ENCODE assay signal across 9 cellular contexts in genomic region chr4:721261-722171, GRCh38. TPM values are rescaled to one million over a fixed set of nuclear protein-coding genes. Genes with fewer than 3 reads are reported as not detected.
A peak's percentile ranks its signal among the peaks of the same experiment; 100 is the strongest.
DNase-seq lines count a peak whose midpoint lies in the region; ATAC-seq and TF ChIP-seq lines count a peak whose summit lies in the region.
"Had no signal": no experiment of that assay in that cellular context is flagged by ENCODE, and none has a peak within 500 bp of the region (broad histone marks: within the 10 kb centered on the region; RNA-seq: fewer than 3 reads in every experiment).

No MANE protein-coding gene starts in this region.

- H3K27me3 ChIP-seq in colonic mucosa (no peaks in the 10 kb centered on the region), left lung (no peaks in the 10 kb centered on the region)

- H3K9me3 ChIP-seq in colonic mucosa (no peaks in the 10 kb centered on the region), left lung (no peaks in the 10 kb centered on the region)

- H3K4me3 ChIP-seq in colonic mucosa (no peak overlapping the region), left lung (no peak overlapping the region)

- no peak overlapping the region for H3K4me3 Mint-ChIP-seq in stimulated activated naive B cell treated with anti-CD40 and anti-IgM and Interleukin-4, amounts not matched to agents 10 μg/mL and 1 μg/mL and 100 μg/mL, for 72 hours

- H3K36me3 Mint-ChIP-seq in stimulated activated naive B cell treated with anti-CD40 and anti-IgM and Interleukin-4, amounts not matched to agents 10 μg/mL and 1 μg/mL and 100 μg/mL, for 72 hours = peaks cover 33 to 51% of the 10 kb centered on the region in 2 donors

- H3K9ac ChIP-seq in colonic mucosa (ENCODE audit: low read depth in 2 of 2, low read length in 2 of 2) = peak overlapping the region in 1 of 2 donors; percentile 21

- H3K36me3 ChIP-seq in colonic mucosa (no peaks in the 10 kb centered on the region), left lung (peaks cover 0 to 15% of the 10 kb centered on the region in 2 donors)

- peak; percentile 9 for ATAC-seq in left lung
- ATAC-seq in stimulated activated naive B cell treated with anti-CD40 and anti-IgM and Interleukin-4, amounts not matched to agents 10 μg/mL and 1 μg/mL and 100 μg/mL, for 72 hours (replicated peaks) = peak in 1 of 2 donors; percentile 7

- H3K4me1 Mint-ChIP-seq in stimulated activated naive B cell treated with anti-CD40 and anti-IgM and Interleukin-4, amounts not matched to agents 10 μg/mL and 1 μg/mL and 100 μg/mL, for 72 hours = peaks cover 39 to 57% of the 10 kb centered on the region in 2 donors

- H3K27ac ChIP-seq in colonic mucosa (no peak overlapping the region), left lung (peak overlapping the region in 1 of 2 donors; percentile 46)

- peaks cover 8% of the 10 kb centered on the region for H3K4me1 ChIP-seq in colonic mucosa
- peaks cover 8 to 23% of the 10 kb centered on the region in 2 donors for H3K4me1 ChIP-seq in left lung

- DNase-seq in Kasumi-1 (lab: John Stamatoyannopoulos, UW) (peak; percentile 80 to 89), colonic mucosa (peak; percentile 67), left lung (peak in 1 of 2 donors; percentile 74), NCI-H82 (lab: John Stamatoyannopoulos, UW) (no peak), GM10266 (ENCODE audit: extremely low spot score) (no peak), GM13976 (ENCODE audit: low spot score) (no peak), amniotic stem cell (lab: John Stamatoyannopoulos, UW) (no peak)
- DNase-seq in stimulated activated naive B cell treated with anti-CD40 and anti-IgM and Interleukin-4, amounts not matched to agents 10 μg/mL and 1 μg/mL and 100 μg/mL, for 72 hours = no peak
- DNase-seq: SW 1271 had no signal

- peak overlapping the region; percentile 91 for H3K27ac Mint-ChIP-seq in stimulated activated naive B cell treated with anti-CD40 and anti-IgM and Interleukin-4, amounts not matched to agents 10 μg/mL and 1 μg/mL and 100 μg/mL, for 72 hours

- TF ChIP-seq CTCF in colonic mucosa (IDR thresholded peaks at IDR 0.05) (no peak), left lung (IDR thresholded peaks at IDR 0.05) (no peak), GM10266 (IDR thresholded peaks at IDR 0.05; ENCODE audit: control insufficient read depth, insufficient read depth, low read depth, missing control alignments) (no peak), GM13976 (IDR thresholded peaks at IDR 0.05; ENCODE audit: borderline replicate concordance, control extremely low read depth, extremely low read depth, insufficient read depth, missing control alignments) (no peak)

- intact Hi-C loops in colonic mucosa (cut with DNase I) (no loop called here), left lung (cut with DNase I) (no loop called here)

- no peaks in the 10 kb centered on the region for H3K9me3 Mint-ChIP-seq in stimulated activated naive B cell treated with anti-CD40 and anti-IgM and Interleukin-4, amounts not matched to agents 10 μg/mL and 1 μg/mL and 100 μg/mL, for 72 hours

- in situ Hi-C loops in GM13976 (cut with MboI; ENCODE audit: low sequenced_read_pairs, unreplicated experiment) = no loop called here

- H3K27me3 Mint-ChIP-seq in stimulated activated naive B cell treated with anti-CD40 and anti-IgM and Interleukin-4, amounts not matched to agents 10 μg/mL and 1 μg/mL and 100 μg/mL, for 72 hours = no peaks in the 10 kb centered on the region

RNA-seq across cellular contexts. Expression of gene PCGF3, which starts 15.9 kb away (rescaled TPM):
- total RNA-seq in colonic mucosa (10 to 100 TPM; 50.8 to 53.2 TPM), left lung (10 to 100 TPM; 43.7 to 49.2 TPM)

RNA-seq across cellular contexts. Expression of gene SLC49A3, which starts 32.6 kb away (rescaled TPM):
- total RNA-seq in colonic mucosa (1 to 10 TPM; 7.1 to 8.4 TPM), left lung (10 to 100 TPM; 23.2 to 27.5 TPM)

RNA-seq across cellular contexts. Expression of gene MYL5, which starts 47.2 kb away (rescaled TPM):
- 10 to 100 TPM; 17.3 to 53.6 TPM for total RNA-seq in colonic mucosa
- 10 to 100 TPM in 1 of 2 donors, 1 to 10 TPM in 1; 7.8 to 11.3 TPM for total RNA-seq in left lung

RNA-seq across cellular contexts. Expression of gene ATP5ME, which starts 47.4 kb away (rescaled TPM):
- total RNA-seq in colonic mucosa = 100 to 1,000 TPM; 416 to 553 TPM
- 100 to 1,000 TPM; 171 to 211 TPM for total RNA-seq in left lung

Comparison
In these comparisons a context has a peak if more than half of its experiments do, and no peak if none do; other contexts are left out.
1. DNase-seq: peak in Kasumi-1 (2 of 2) and colonic mucosa (single experiment); none in stimulated activated naive B cell treated with anti-CD40 and anti-IgM and Interleukin-4, amounts not matched to agents 10 μg/mL and 1 μg/mL and 100 μg/mL, for 72 hours (single experiment), NCI-H82 (single experiment), GM10266 (single experiment), GM13976 (single experiment) and amniotic stem cell (single experiment).